ENCODE assay signal across 1 cellular context in genomic region chr19:46420056-46420455, GRCh38.
TF ChIP-seq lines count a peak whose summit lies in the region.

No MANE protein-coding gene starts in this region.

TF ChIP-seq in HepG2, 621 proteins besides CTCF, POLR2A, EP300 and RAD21:
- no peak for TF ChIP-seq ZNF24 (IDR thresholded peaks at IDR 0.05)
TF ChIP-seq in HepG2: peak in this region for 0.
